In the genomic region with DNA sequence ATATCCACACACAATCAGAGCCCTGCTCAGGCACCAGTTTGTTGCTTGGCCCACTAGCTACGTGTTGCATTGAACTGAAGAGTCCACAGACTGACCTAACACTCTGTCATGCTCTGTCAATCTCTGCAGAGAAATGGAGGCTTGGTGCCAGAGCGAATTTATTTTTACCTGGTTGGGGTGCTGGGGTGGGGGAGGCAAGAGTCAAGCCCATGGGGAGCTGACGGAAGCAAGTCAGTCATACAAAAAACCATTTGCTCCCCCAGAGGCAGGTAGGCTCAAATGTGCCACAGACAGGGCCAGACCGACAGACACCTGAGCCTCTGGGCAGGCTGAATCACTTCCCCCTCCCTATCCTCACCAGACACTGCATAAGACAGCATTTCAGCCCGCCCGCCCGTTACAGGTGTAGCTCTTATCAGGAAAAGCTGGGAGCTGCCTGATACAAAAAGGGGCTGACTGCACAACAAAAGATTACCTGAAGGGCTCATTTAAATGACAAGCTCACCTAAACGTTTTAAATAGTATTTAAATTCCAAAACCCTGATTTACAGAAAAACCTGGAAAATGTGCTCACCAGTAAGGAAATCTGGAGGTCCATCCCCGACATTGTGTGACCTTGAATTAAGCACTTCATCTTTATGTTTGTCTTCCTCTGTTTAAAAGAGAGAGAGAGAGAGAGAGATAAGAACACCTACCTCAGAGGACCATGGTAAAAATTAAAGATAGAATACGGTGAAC, we compare ENCODE assay signal across 8 cellular contexts. TPM values are rescaled to one million over a fixed set of nuclear protein-coding genes. Genes with fewer than 3 reads are reported as not detected.
DNase-seq lines count a peak whose midpoint lies in the region; ATAC-seq and TF ChIP-seq lines count a peak whose summit lies in the region.

No MANE protein-coding gene starts in this region.

- no peaks in the 10 kb centered on the region for H3K9me3 ChIP-seq in tibial nerve

- H3K27me3 ChIP-seq in tibial nerve = no peaks in the 10 kb centered on the region

- H3K36me3 Mint-ChIP-seq in endothelial cell (ENCODE audit: low read depth, unreplicated experiment) (peaks cover 15% of the 10 kb centered on the region), nephron progenitor cell (ENCODE audit: low read depth) (peaks cover 49% of the 10 kb centered on the region)

- peaks cover 0 to 45% (median 37%) of the 10 kb centered on the region in 4 donors for H3K4me1 ChIP-seq in tibial nerve

- TF ChIP-seq POLR2A in tibial nerve (IDR thresholded peaks at IDR 0.05) = no peak

- 44 to 52% methylated on average over 9 to 10 of the region's 10 CpGs for WGBS in tibial nerve, 2 donors

- H3K27ac Mint-ChIP-seq in endothelial cell (ENCODE audit: unreplicated experiment) (peak overlapping the region; percentile 98), nephron progenitor cell (peak overlapping the region; percentile 100)

- H3K4me1 Mint-ChIP-seq in endothelial cell (ENCODE audit: unreplicated experiment) (peaks cover 41% of the 10 kb centered on the region), nephron progenitor cell (peaks cover 54% of the 10 kb centered on the region)

- peak overlapping the region; percentile 89 for H3K4me3 Mint-ChIP-seq in endothelial cell (ENCODE audit: unreplicated experiment)
- H3K4me3 Mint-ChIP-seq in nephron progenitor cell = peak overlapping the region; percentile 98

- ATAC-seq in HG03457 (IDR thresholded peaks at IDR 0.05; ENCODE audit: unreplicated experiment) = no peak

- TF ChIP-seq EP300 in tibial nerve (IDR thresholded peaks at IDR 0.05) = no peak

- H3K4me3 ChIP-seq in tibial nerve = peak overlapping the region; percentile 62 to 90 (median 77)

- H3K27ac ChIP-seq in tibial nerve = peak overlapping the region; percentile 98 to 100 (median 100)

- DNase-seq in DMS79 (lab: John Stamatoyannopoulos, UW) (peak; percentile 82), NCI-H146 treated with DMSO at 0.1 percent for 48 hours (lab: John Stamatoyannopoulos, UW; ENCODE audit: unreplicated experiment) (peak; percentile 85), endothelial cell (ENCODE audit: low spot score) (no peak), nephron progenitor cell (no peak), tibial nerve (ENCODE audit: low spot score in 2 of 2) (peak in 1 of 2 donors; percentile 43), GM19240 (ENCODE audit: insufficient read length, low spot score) (no peak)
- DNase-seq in activated CD8-positive, alpha-beta memory T cell treated with anti-CD3 and anti-CD28 coated beads for 1 hour (ENCODE audit: extremely low read depth in 1 of 2, low read depth in 1 of 2) = peak; percentile 49 to 74

- H3K9me3 Mint-ChIP-seq in endothelial cell (ENCODE audit: unreplicated experiment) (no peaks in the 10 kb centered on the region), nephron progenitor cell (no peaks in the 10 kb centered on the region)

- H3K36me3 ChIP-seq in tibial nerve = peaks cover 4 to 47% (median 6%) of the 10 kb centered on the region in 3 donors

- TF ChIP-seq CTCF in endothelial cell (IDR thresholded peaks at IDR 0.05; ENCODE audit: unreplicated experiment) = no peak
- TF ChIP-seq CTCF in nephron progenitor cell (IDR thresholded peaks at IDR 0.05) = no peak
- no peak for TF ChIP-seq CTCF in tibial nerve (IDR thresholded peaks at IDR 0.05)

- H3K27me3 Mint-ChIP-seq in endothelial cell (ENCODE audit: unreplicated experiment) (peaks cover 23% of the 10 kb centered on the region), nephron progenitor cell (ENCODE audit: low read depth, poor library complexity) (peaks cover 4% of the 10 kb centered on the region)

RNA-seq across cellular contexts. Expression of a gene that starts 2.1 kb away (rescaled TPM):
- total RNA-seq in endothelial cell (ENCODE audit: unreplicated experiment) = 302 TPM
- total RNA-seq in tibial nerve = 100 to 1,000 TPM; 157 to 203 (median 188) TPM

Comparison
In these comparisons a context has a peak if more than half of its experiments do, and no peak if none do; other contexts are left out.
1. DNase-seq: peak in DMS79 (single experiment), NCI-H146 treated with DMSO at 0.1 percent for 48 hours (single experiment) and activated CD8-positive, alpha-beta memory T cell treated with anti-CD3 and anti-CD28 coated beads for 1 hour (2 of 2); none in endothelial cell (single experiment), nephron progenitor cell (single experiment) and GM19240 (single experiment).